8 cellular contexts compared by ENCODE assay signal in genomic region chr5:17224858-17225436, GRCh38. TPM values are rescaled to one million over a fixed set of nuclear protein-coding genes. Genes with fewer than 3 reads are reported as not detected.
DNase-seq lines count a peak whose midpoint lies in the region; ATAC-seq and TF ChIP-seq lines count a peak whose summit lies in the region.
"Had no signal": no experiment of that assay in that cellular context is flagged by ENCODE, and none has a peak within 500 bp of the region (broad histone marks: within the 10 kb centered on the region; RNA-seq: fewer than 3 reads in every experiment).

No MANE protein-coding gene starts in this region.

- H3K4me3 ChIP-seq in spleen: peak overlapping the region in 1 of 8 donors; percentile 15
- H3K4me3 ChIP-seq: suprapubic skin had no signal

- WGBS in spleen, 5 donors: 59 to 68% (median 67%) methylated on average over 10 of the region's 10 CpGs

- no peaks in the 10 kb centered on the region for H3K9me3 ChIP-seq in spleen
- H3K9me3 ChIP-seq: suprapubic skin had no signal

- TF ChIP-seq CTCF in spleen (IDR thresholded peaks at IDR 0.05 in 8 of 11, conservative IDR thresholded peaks at IDR 0.05 in 3 of 11): no peak

- peak overlapping the region in 6 of 8 donors; percentile 7 to 57 (median 22) for H3K27ac ChIP-seq in spleen
- H3K27ac ChIP-seq: suprapubic skin had no signal

- intact Hi-C loops in spleen (cut with DNase I; ENCODE audit: low total_unique reads): no loop called here

- H3K4me1 ChIP-seq in spleen: peaks cover 0 to 97% (median 54%) of the 10 kb centered on the region in 6 donors

- TF ChIP-seq POLR2A in spleen (IDR thresholded peaks at IDR 0.05): no peak

- H3K36me3 ChIP-seq in spleen: peaks cover 0 to 3% (median 0%) of the 10 kb centered on the region in 6 donors
- H3K36me3 ChIP-seq: suprapubic skin had no signal

- no peaks in the 10 kb centered on the region for H3K27me3 ChIP-seq in spleen (replicated peaks in 1 of 7)
- H3K27me3 ChIP-seq: suprapubic skin had no signal

- DNase-seq in spleen: no peak
- no peak for DNase-seq in NCI-H526 treated with DMSO at 0.1 percent for 48 hours (lab: John Stamatoyannopoulos, UW)
- no peak for DNase-seq in middle frontal gyrus (ENCODE audit: extremely low spot score, low spot score)
- no peak for DNase-seq in activated T-cell treated with anti-CD3 and anti-CD28 coated beads for 4 hours

- ATAC-seq in GM19035 (IDR thresholded peaks at IDR 0.05; ENCODE audit: unreplicated experiment) (peak; percentile 51), HG02885 (IDR thresholded peaks at IDR 0.05; ENCODE audit: poor library complexity, unreplicated experiment) (peak; percentile 65), SK-N-SH treated with all-trans-retinoic acid at 6 μM for 48 hours (peak; percentile 33)

TF ChIP-seq in SK-N-SH treated with all-trans-retinoic acid at 6 μM for 48 hours, 23 proteins besides CTCF, POLR2A, EP300 and RAD21:
- TF ChIP-seq OSR1 (CRISPR knock-in tag; IDR thresholded peaks at IDR 0.05) (no peak), RARB (CRISPR knock-in tag; IDR thresholded peaks at IDR 0.05) (no peak), CREB5 (CRISPR knock-in tag; IDR thresholded peaks at IDR 0.05; ENCODE audit: low read depth) (no peak)
- TF ChIP-seq, protein P1, sequence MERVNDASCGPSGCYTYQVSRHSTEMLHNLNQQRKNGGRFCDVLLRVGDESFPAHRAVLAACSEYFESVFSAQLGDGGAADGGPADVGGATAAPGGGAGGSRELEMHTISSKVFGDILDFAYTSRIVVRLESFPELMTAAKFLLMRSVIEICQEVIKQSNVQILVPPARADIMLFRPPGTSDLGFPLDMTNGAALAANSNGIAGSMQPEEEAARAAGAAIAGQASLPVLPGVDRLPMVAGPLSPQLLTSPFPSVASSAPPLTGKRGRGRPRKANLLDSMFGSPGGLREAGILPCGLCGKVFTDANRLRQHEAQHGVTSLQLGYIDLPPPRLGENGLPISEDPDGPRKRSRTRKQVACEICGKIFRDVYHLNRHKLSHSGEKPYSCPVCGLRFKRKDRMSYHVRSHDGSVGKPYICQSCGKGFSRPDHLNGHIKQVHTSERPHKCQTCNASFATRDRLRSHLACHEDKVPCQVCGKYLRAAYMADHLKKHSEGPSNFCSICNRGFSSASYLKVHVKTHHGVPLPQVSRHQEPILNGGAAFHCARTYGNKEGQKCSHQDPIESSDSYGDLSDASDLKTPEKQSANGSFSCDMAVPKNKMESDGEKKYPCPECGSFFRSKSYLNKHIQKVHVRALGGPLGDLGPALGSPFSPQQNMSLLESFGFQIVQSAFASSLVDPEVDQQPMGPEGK (CRISPR knock-in tag; IDR thresholded peaks at IDR 0.05; ENCODE audit: borderline replicate concordance): no peak
- TF ChIP-seq, protein P2, sequence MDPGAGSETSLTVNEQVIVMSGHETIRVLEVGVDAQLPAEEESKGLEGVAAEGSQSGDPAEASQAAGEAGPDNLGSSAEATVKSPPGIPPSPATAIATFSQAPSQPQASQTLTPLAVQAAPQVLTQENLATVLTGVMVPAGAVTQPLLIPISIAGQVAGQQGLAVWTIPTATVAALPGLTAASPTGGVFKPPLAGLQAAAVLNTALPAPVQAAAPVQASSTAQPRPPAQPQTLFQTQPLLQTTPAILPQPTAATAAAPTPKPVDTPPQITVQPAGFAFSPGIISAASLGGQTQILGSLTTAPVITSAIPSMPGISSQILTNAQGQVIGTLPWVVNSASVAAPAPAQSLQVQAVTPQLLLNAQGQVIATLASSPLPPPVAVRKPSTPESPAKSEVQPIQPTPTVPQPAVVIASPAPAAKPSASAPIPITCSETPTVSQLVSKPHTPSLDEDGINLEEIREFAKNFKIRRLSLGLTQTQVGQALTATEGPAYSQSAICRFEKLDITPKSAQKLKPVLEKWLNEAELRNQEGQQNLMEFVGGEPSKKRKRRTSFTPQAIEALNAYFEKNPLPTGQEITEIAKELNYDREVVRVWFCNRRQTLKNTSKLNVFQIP (CRISPR knock-in tag; IDR thresholded peaks at IDR 0.05; ENCODE audit: borderline replicate concordance, low read depth): no peak
- TF ChIP-seq, protein P3, sequence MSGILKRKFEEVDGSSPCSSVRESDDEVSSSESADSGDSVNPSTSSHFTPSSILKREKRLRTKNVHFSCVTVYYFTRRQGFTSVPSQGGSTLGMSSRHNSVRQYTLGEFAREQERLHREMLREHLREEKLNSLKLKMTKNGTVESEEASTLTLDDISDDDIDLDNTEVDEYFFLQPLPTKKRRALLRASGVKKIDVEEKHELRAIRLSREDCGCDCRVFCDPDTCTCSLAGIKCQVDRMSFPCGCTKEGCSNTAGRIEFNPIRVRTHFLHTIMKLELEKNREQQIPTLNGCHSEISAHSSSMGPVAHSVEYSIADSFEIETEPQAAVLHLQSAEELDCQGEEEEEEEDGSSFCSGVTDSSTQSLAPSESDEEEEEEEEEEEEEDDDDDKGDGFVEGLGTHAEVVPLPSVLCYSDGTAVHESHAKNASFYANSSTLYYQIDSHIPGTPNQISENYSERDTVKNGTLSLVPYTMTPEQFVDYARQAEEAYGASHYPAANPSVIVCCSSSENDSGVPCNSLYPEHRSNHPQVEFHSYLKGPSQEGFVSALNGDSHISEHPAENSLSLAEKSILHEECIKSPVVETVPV (CRISPR knock-in tag; IDR thresholded peaks at IDR 0.05): no peak
TF ChIP-seq in SK-N-SH treated with all-trans-retinoic acid at 6 μM for 48 hours: peak in this region for 0.

RNA-seq across cellular contexts. Expression of gene BASP1, which starts 7.5 kb away (rescaled TPM):
- total RNA-seq in spleen: 100 to 1,000 TPM in 5 of 7 donors, 10 to 100 TPM in 2; 81.8 to 168 (median 114) TPM
- polyA plus RNA-seq in spleen: 10 to 100 TPM; 44.5 to 64.9 (median 51.1) TPM
